In genomic region chr2:127604986-127605385, GRCh38 we compare ENCODE assay signal across 17 cellular contexts. TPM values are rescaled to one million over a fixed set of nuclear protein-coding genes. Genes with fewer than 3 reads are reported as not detected.
A peak's percentile ranks its signal among the peaks of the same experiment; 100 is the strongest.
DNase-seq lines count a peak whose midpoint lies in the region; ATAC-seq and TF ChIP-seq lines count a peak whose summit lies in the region.
"Had no signal": no experiment of that assay in that cellular context is flagged by ENCODE, and none has a peak within 500 bp of the region (broad histone marks: within the 10 kb centered on the region; RNA-seq: fewer than 3 reads in every experiment).

No MANE protein-coding gene starts in this region.

- H3K27me3 ChIP-seq in BLaER1 (no peaks in the 10 kb centered on the region), H7 (ENCODE audit: control insufficient read depth, insufficient read depth, low read length) (no peaks in the 10 kb centered on the region)
- H3K27me3 ChIP-seq: BE2C, MG63 had no signal

- no peak for TF ChIP-seq CTCF in fibroblast of the aortic adventitia (IDR thresholded peaks at IDR 0.05; ENCODE audit: insufficient read depth, low read length)

- H3K4me2 ChIP-seq in BLaER1 = peak overlapping the region; percentile 63; the same call in 1 of the 2 replicates

- H3K36me3 ChIP-seq in BLaER1 (no peaks in the 10 kb centered on the region), H7 (replicated peaks; ENCODE audit: control insufficient read depth, insufficient read depth, low read length) (no peaks in the 10 kb centered on the region)
- H3K36me3 ChIP-seq: BE2C, MG63 had no signal

- H3K4me1 ChIP-seq in BLaER1 = peaks cover 59% of the 10 kb centered on the region
- H3K4me1 ChIP-seq: BE2C had no signal

- no peak overlapping the region for H3K27ac ChIP-seq in BLaER1

- DNase-seq in H7 (peak; percentile 5), fibroblast of the aortic adventitia (ENCODE audit: low read depth) (peak; percentile 19), sciatic nerve (ENCODE audit: low spot score) (peak; percentile 28), dermis blood vessel endothelial cell (no peak)
- no peak for DNase-seq in activated CD4-positive, alpha-beta T cell treated with anti-CD3 and anti-CD28 coated beads for 4 hours
- DNase-seq: BE2C; CD4-positive, CD25-positive, alpha-beta regulatory T cell; DMS79; MG63; NCI-H1436; NCI-H187 treated with DMSO at 0.1 percent for 48 hours; NCI-H2227 treated with DMSO at 0.1 percent for 48 hours; NCI-H510A; NCI-H748 treated with DMSO at 0.1 percent for 48 hours had no signal

- peaks cover 29% of the 10 kb centered on the region for H3K9me3 ChIP-seq in BLaER1
- H3K9me3 ChIP-seq: BE2C had no signal

- no peak for ATAC-seq in sciatic nerve
- ATAC-seq in HG03097 (IDR thresholded peaks at IDR 0.05; ENCODE audit: low FRiP score, unreplicated experiment) = no peak

- H4K20me1 ChIP-seq in BLaER1 = no peaks in the 10 kb centered on the region

- H3K4me3 ChIP-seq in BLaER1 (no peak overlapping the region), H7 (ENCODE audit: insufficient read depth, low read depth, low read length) (no peak overlapping the region), fibroblast of the aortic adventitia (ENCODE audit: low read depth, low read length) (no peak overlapping the region)
- H3K4me3 ChIP-seq: MG63 had no signal

- H3K9ac ChIP-seq in BLaER1 = no peak overlapping the region

- intact Hi-C loops in sciatic nerve (cut with DNase I) = no loop called here

RNA-seq across cellular contexts. Expression of gene GPR17, which starts 41.0 kb away (rescaled TPM):
- not detected in 2 replicates for total RNA-seq in H7 (2014; rRNA removed; shearing (Covaris generic))
- total RNA-seq in fibroblast of the aortic adventitia (ENCODE audit: low replicate concordance) (not detected in 2 replicates), sciatic nerve (4.6 TPM), dermis blood vessel endothelial cell (not detected in 2 replicates)
- total RNA-seq: CD4-positive, CD25-positive, alpha-beta regulatory T cell; LHCN-M2 had no signal

Comparison
In these comparisons a context has a peak if more than half of its experiments do, and no peak if none do; other contexts are left out.
1. DNase-seq: peak in H7 (single experiment), fibroblast of the aortic adventitia (single experiment) and sciatic nerve (single experiment); none in dermis blood vessel endothelial cell (single experiment) and activated CD4-positive, alpha-beta T cell treated with anti-CD3 and anti-CD28 coated beads for 4 hours (0 of 2).